ENCODE assay signal across 1 cellular context in genomic region chr7:128123291-128124037, GRCh38.
TF ChIP-seq lines count a peak whose summit lies in the region.

No MANE protein-coding gene starts in this region.

TF ChIP-seq in GM23338, 12 proteins besides CTCF, POLR2A, EP300 and RAD21:
- TF ChIP-seq ZNF462 (CRISPR knock-in tag; IDR thresholded peaks at IDR 0.05) (no peak), CREB1 (CRISPR knock-in tag; IDR thresholded peaks at IDR 0.05; ENCODE audit: low read depth) (no peak), REST (IDR thresholded peaks at IDR 0.05; ENCODE audit: unreplicated experiment) (no peak), JUNB (IDR thresholded peaks at IDR 0.05; ENCODE audit: unreplicated experiment) (no peak), EZH2 (IDR thresholded peaks at IDR 0.05; ENCODE audit: low read depth, unreplicated experiment) (no peak), EZH2phosphoT487 (IDR thresholded peaks at IDR 0.05; ENCODE audit: unreplicated experiment) (no peak), ETS1 (IDR thresholded peaks at IDR 0.05) (no peak)
TF ChIP-seq in GM23338: peak in this region for 0.
